ENCODE assay signal across 1 cellular context in genomic region chr7:73921623-73922528, GRCh38.
TF ChIP-seq lines count a peak whose summit lies in the region.

No MANE protein-coding gene starts in this region.

TF ChIP-seq in GM23338, 12 proteins besides CTCF, POLR2A, EP300 and RAD21 (continued from another document):
- TF ChIP-seq NANOG (IDR thresholded peaks at IDR 0.05; ENCODE audit: borderline replicate concordance) (no peak), REST (IDR thresholded peaks at IDR 0.05; ENCODE audit: unreplicated experiment) (no peak)
